In the genomic region with DNA sequence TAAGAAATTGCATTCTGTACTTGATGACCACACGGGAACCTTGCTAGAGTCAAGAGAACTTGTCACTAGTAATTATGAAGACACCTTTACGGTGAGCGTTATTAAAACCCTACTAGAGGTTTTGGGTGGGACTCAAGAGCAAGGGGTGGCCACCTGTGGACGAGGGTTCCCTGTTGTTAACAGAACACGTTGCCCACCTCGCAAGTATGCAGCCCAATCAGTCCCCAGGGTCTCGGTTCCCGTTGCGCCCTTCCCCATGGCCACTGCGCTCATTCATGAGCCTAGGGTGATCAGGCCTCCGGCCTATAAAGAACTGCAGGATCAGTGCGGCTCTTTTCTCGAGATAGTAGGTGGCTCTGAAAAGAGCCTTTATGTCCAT, we compare ENCODE assay signal across 8 cellular contexts. TPM values are rescaled to one million over a fixed set of nuclear protein-coding genes. Genes with fewer than 3 reads are reported as not detected.
DNase-seq lines count a peak whose midpoint lies in the region; ATAC-seq and TF ChIP-seq lines count a peak whose summit lies in the region.

No MANE protein-coding gene starts in this region.

- no peaks in the 10 kb centered on the region for H3K9me3 Mint-ChIP-seq in T-helper 1 cell treated with Interleukin-12 subunit alpha and Interleukin-12 subunit beta and Interleukin-4 antibody, amounts not matched to agents 30 μg/mL and 1 μg/mL, for 36 hours

- intact Hi-C loops in tibial artery (cut with DNase I; ENCODE audit: low total_unique reads), result no loop called here

- DNase-seq in T-helper 1 cell (no peak), kidney epithelial cell (ENCODE audit: low read depth) (no peak), tibial artery (no peak), GDM1 (lab: John Stamatoyannopoulos, UW) (no peak)
- DNase-seq in effector CD4-positive, alpha-beta T cell, result no peak

- H3K27me3 ChIP-seq in kidney epithelial cell (ENCODE audit: control insufficient read depth, insufficient read depth, low read length) (no peaks in the 10 kb centered on the region), tibial artery (peaks cover 0 to 43% of the 10 kb centered on the region in 2 donors)

- H3K36me3 ChIP-seq in kidney epithelial cell (ENCODE audit: control insufficient read depth, insufficient read depth, low read length) (no peaks in the 10 kb centered on the region), tibial artery (no peaks in the 10 kb centered on the region)

- no peaks in the 10 kb centered on the region for H3K9me3 ChIP-seq in tibial artery

- peaks cover 3% of the 10 kb centered on the region for H3K27me3 Mint-ChIP-seq in T-helper 1 cell treated with Interleukin-12 subunit alpha and Interleukin-12 subunit beta and Interleukin-4 antibody, amounts not matched to agents 30 μg/mL and 1 μg/mL, for 36 hours (ENCODE audit: low read depth)

- H3K4me3 ChIP-seq in kidney epithelial cell (ENCODE audit: low read depth, low read length), result peak overlapping the region; percentile 63
- H3K4me3 ChIP-seq in tibial artery, result peak overlapping the region; percentile 50 to 57

- H3K4me3 Mint-ChIP-seq in T-helper 1 cell treated with Interleukin-12 subunit alpha and Interleukin-12 subunit beta and Interleukin-4 antibody, amounts not matched to agents 30 μg/mL and 1 μg/mL, for 36 hours, result peak overlapping the region; percentile 97

- TF ChIP-seq CTCF in kidney epithelial cell (IDR thresholded peaks at IDR 0.05; ENCODE audit: insufficient read depth, low read length, poor library complexity, severe bottlenecking) (no peak), tibial artery (IDR thresholded peaks at IDR 0.05) (no peak)

- H3K27ac Mint-ChIP-seq in T-helper 1 cell treated with Interleukin-12 subunit alpha and Interleukin-12 subunit beta and Interleukin-4 antibody, amounts not matched to agents 30 μg/mL and 1 μg/mL, for 36 hours, result peak overlapping the region; percentile 100

- H3K36me3 Mint-ChIP-seq in T-helper 1 cell treated with Interleukin-12 subunit alpha and Interleukin-12 subunit beta and Interleukin-4 antibody, amounts not matched to agents 30 μg/mL and 1 μg/mL, for 36 hours (ENCODE audit: low read depth), result peaks cover 11% of the 10 kb centered on the region

- H3K27ac ChIP-seq in angular gyrus (ENCODE audit: low read depth, low read length) (peak overlapping the region; percentile 77), tibial artery (peak overlapping the region; percentile 36 to 64)

- peaks cover 0 to 30% (median 16%) of the 10 kb centered on the region in 4 donors for H3K4me1 ChIP-seq in tibial artery

- peak; percentile 10 for ATAC-seq in HG03135 (IDR thresholded peaks at IDR 0.05; ENCODE audit: unreplicated experiment)

- peaks cover 44% of the 10 kb centered on the region for H3K4me1 Mint-ChIP-seq in T-helper 1 cell treated with Interleukin-12 subunit alpha and Interleukin-12 subunit beta and Interleukin-4 antibody, amounts not matched to agents 30 μg/mL and 1 μg/mL, for 36 hours (ENCODE audit: low read depth)

RNA-seq across cellular contexts. Expression of a gene that starts 30.2 kb away (rescaled TPM):
- 128 and 136 TPM in 2 replicates for total RNA-seq in kidney epithelial cell

RNA-seq across cellular contexts. Expression of a gene that starts 40.3 kb away (rescaled TPM):
- total RNA-seq in kidney epithelial cell, result 4.6 and 6.1 TPM in 2 replicates

RNA-seq across cellular contexts. Expression of a gene that starts 50.4 kb away (rescaled TPM):
- 47.0 and 59.9 TPM in 2 replicates for total RNA-seq in kidney epithelial cell
